12 cellular contexts compared by ENCODE assay signal in the genomic region with DNA sequence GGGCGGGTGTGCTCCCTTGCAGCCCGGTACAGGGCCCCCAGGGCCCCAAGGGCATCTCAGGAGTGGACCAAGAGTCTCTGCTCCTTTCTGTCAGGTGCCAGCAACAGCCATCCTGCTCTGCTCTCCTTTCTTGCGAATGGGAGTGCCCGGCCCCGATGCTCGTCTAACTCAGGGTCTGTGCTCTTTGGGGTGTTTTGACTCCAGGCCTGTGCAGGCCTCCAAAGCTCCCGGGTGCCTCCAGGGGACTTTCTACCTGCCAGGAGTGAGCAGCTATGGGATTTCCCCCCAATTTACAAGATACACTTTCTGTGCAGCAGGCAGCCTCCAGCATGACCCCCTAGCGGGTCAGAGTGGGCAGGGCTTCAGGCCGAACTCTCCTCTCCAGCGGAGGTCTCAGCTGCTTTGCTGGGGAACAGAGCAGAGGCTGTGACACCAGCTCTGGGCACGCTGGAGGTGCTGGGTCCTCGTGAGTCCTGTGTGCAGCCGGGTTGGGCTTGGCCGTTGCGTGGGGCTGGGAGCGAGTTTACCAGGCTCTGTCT. TPM values are rescaled to one million over a fixed set of nuclear protein-coding genes. Genes with fewer than 3 reads are reported as not detected.
DNase-seq lines count a peak whose midpoint lies in the region; ATAC-seq and TF ChIP-seq lines count a peak whose summit lies in the region.
"Had no signal": no experiment of that assay in that cellular context is flagged by ENCODE, and none has a peak within 500 bp of the region (broad histone marks: within the 10 kb centered on the region; RNA-seq: fewer than 3 reads in every experiment).

No MANE protein-coding gene starts in this region.

- H3K9ac ChIP-seq in skeletal muscle tissue (ENCODE audit: low read depth in 1 of 3, low read length in 3 of 3) (peak overlapping the region in 2 of 3 donors; percentile 27 to 60), smooth muscle cell (ENCODE audit: low read depth) (no peak overlapping the region)

- no peaks in the 10 kb centered on the region for H3K36me3 ChIP-seq in H7 (replicated peaks; ENCODE audit: control insufficient read depth, insufficient read depth, low read length)
- no peaks in the 10 kb centered on the region for H3K36me3 ChIP-seq in skeletal muscle tissue (ENCODE audit: control insufficient read depth in 3 of 3, insufficient read depth in 3 of 3, low read length in 3 of 3)
- H3K36me3 ChIP-seq in smooth muscle cell (ENCODE audit: low read depth): no peaks in the 10 kb centered on the region

- H3K4me1 ChIP-seq in skeletal muscle tissue (ENCODE audit: control insufficient read depth in 3 of 3, insufficient read depth in 3 of 3, low read length in 3 of 3) (peaks cover 18 to 35% (median 18%) of the 10 kb centered on the region in 3 donors), smooth muscle cell (ENCODE audit: low read depth) (peaks cover 33% of the 10 kb centered on the region)

- WGBS in smooth muscle cell (ENCODE audit: low lambda C conversion rate): 49% methylated on average over 16 of the region's 16 CpGs

- no peak overlapping the region for H2AFZ ChIP-seq in smooth muscle cell (ENCODE audit: low read depth)

- H3F3A ChIP-seq in smooth muscle cell (ENCODE audit: low read depth): no peaks in the 10 kb centered on the region

- no peaks in the 10 kb centered on the region for H3K79me2 ChIP-seq in smooth muscle cell (ENCODE audit: low read depth)

- H3K4me3 ChIP-seq in H7 (ENCODE audit: insufficient read depth, low read depth, low read length) (peak overlapping the region; percentile 10; the same call in 1 of the 2 replicates), skeletal muscle tissue (ENCODE audit: low read length in 3 of 3) (peak overlapping the region; percentile 11 to 66 (median 46)), smooth muscle cell (no peak overlapping the region)

- ATAC-seq in HG03439 (IDR thresholded peaks at IDR 0.05; ENCODE audit: unreplicated experiment): no peak

- DNase-seq in H7 (no peak), dermis blood vessel endothelial cell (peak; percentile 41), NCI-H2081 treated with DMSO at 0.1 percent for 48 hours (lab: John Stamatoyannopoulos, UW) (no peak), GOT3 (lab: John Stamatoyannopoulos, UW) (no peak), smooth muscle cell (lab: John Stamatoyannopoulos, UW; ENCODE audit: unreplicated experiment) (no peak)
- DNase-seq: KG1 had no signal

- peaks cover 26% of the 10 kb centered on the region for H3K27me3 ChIP-seq in H7 (ENCODE audit: control insufficient read depth, insufficient read depth, low read length)
- H3K27me3 ChIP-seq in layer of hippocampus (ENCODE audit: control insufficient read depth, insufficient read depth, low read length): peaks cover 22% of the 10 kb centered on the region
- peaks cover 42 to 79% (median 67%) of the 10 kb centered on the region in 3 donors for H3K27me3 ChIP-seq in skeletal muscle tissue (ENCODE audit: control insufficient read depth in 3 of 3, insufficient read depth in 3 of 3, low read length in 3 of 3)
- peaks cover 58% of the 10 kb centered on the region for H3K27me3 ChIP-seq in smooth muscle cell (ENCODE audit: low read depth)

- peak overlapping the region; percentile 21 for H3K27ac ChIP-seq in layer of hippocampus (ENCODE audit: low read depth, low read length)
- H3K27ac ChIP-seq in skeletal muscle tissue (ENCODE audit: low read depth, low read length): peak overlapping the region; percentile 50
- H3K27ac ChIP-seq in smooth muscle cell (ENCODE audit: low read depth): no peak overlapping the region

- TF ChIP-seq CTCF in smooth muscle cell (IDR thresholded peaks at IDR 0.05; ENCODE audit: borderline replicate concordance, insufficient read depth, poor library complexity, severe bottlenecking): no peak

- H3K4me2 ChIP-seq in smooth muscle cell: no peak overlapping the region

- H4K20me1 ChIP-seq in smooth muscle cell (ENCODE audit: low read depth): peaks cover 9% of the 10 kb centered on the region

- H3K9me3 ChIP-seq in skeletal muscle tissue (ENCODE audit: control insufficient read depth in 3 of 3, low read length in 3 of 3) (peaks cover 0 to 3% (median 3%) of the 10 kb centered on the region in 3 donors), smooth muscle cell (replicated peaks; ENCODE audit: low read depth) (no peaks in the 10 kb centered on the region)

RNA-seq across cellular contexts. Expression of gene NRARP, which starts 3.0 kb away (rescaled TPM):
- 27.7 and 34.8 TPM in 2 replicates for total RNA-seq in H7 (2014; rRNA removed; shearing (Covaris generic))
- total RNA-seq in dermis blood vessel endothelial cell (64.3 and 82.2 TPM in 2 replicates), skeletal muscle tissue (2.1 TPM), smooth muscle cell (2.0 and 3.7 TPM in 2 replicates)
- polyA plus RNA-seq in smooth muscle cell: 1.7 and 3.0 TPM in 2 replicates
- total RNA-seq: fibroblast of lung had no signal
- polyA plus RNA-seq: CD14-positive monocyte had no signal

RNA-seq across cellular contexts. Expression of gene TOR4A, which starts 21.5 kb away (rescaled TPM):
- 21.3 and 23.2 TPM in 2 replicates for total RNA-seq in H7 (2014; rRNA removed; shearing (Covaris generic))
- 29.8 and 46.0 TPM in 2 replicates for total RNA-seq in dermis blood vessel endothelial cell
- 2.1 TPM for total RNA-seq in skeletal muscle tissue
- total RNA-seq in smooth muscle cell: 4.6 and 6.3 TPM in 2 replicates
- polyA plus RNA-seq in smooth muscle cell: 5.5 and 10.7 TPM in 2 replicates

RNA-seq across cellular contexts. Expression of gene NELFB, which starts 43.9 kb away (rescaled TPM):
- 112 and 121 TPM in 2 replicates for total RNA-seq in H7 (2014; rRNA removed; shearing (Covaris generic))
- total RNA-seq in dermis blood vessel endothelial cell (55.3 and 83.7 TPM in 2 replicates), skeletal muscle tissue (33.9 TPM), smooth muscle cell (23.3 and 31.8 TPM in 2 replicates)
- polyA plus RNA-seq in smooth muscle cell: 60.9 and 66.6 TPM in 2 replicates

RNA-seq across cellular contexts. Expression of gene STPG3, which starts 48.0 kb away (rescaled TPM):
- not detected in 2 replicates for total RNA-seq in H7 (2014; rRNA removed; shearing (Covaris generic))
- total RNA-seq in dermis blood vessel endothelial cell (0.34 TPM in 1 of 2 replicates, not detected in the other), skeletal muscle tissue (not detected), smooth muscle cell (not detected in 2 replicates)
- polyA plus RNA-seq in smooth muscle cell: not detected in 2 replicates
- total RNA-seq: fibroblast of lung, ureter had no signal
- polyA plus RNA-seq: CD14-positive monocyte, fibroblast of lung had no signal

RNA-seq across cellular contexts. Expression of gene TUBB4B, which starts 58.0 kb away (rescaled TPM):
- 238 and 257 TPM in 2 replicates for total RNA-seq in H7 (2014; rRNA removed; shearing (Covaris generic))
- total RNA-seq in dermis blood vessel endothelial cell: 128 and 305 TPM in 2 replicates
- 97.1 TPM for total RNA-seq in skeletal muscle tissue
- 154 and 164 TPM in 2 replicates for total RNA-seq in smooth muscle cell
- 317 and 331 TPM in 2 replicates for polyA plus RNA-seq in smooth muscle cell
